In the genomic region with DNA sequence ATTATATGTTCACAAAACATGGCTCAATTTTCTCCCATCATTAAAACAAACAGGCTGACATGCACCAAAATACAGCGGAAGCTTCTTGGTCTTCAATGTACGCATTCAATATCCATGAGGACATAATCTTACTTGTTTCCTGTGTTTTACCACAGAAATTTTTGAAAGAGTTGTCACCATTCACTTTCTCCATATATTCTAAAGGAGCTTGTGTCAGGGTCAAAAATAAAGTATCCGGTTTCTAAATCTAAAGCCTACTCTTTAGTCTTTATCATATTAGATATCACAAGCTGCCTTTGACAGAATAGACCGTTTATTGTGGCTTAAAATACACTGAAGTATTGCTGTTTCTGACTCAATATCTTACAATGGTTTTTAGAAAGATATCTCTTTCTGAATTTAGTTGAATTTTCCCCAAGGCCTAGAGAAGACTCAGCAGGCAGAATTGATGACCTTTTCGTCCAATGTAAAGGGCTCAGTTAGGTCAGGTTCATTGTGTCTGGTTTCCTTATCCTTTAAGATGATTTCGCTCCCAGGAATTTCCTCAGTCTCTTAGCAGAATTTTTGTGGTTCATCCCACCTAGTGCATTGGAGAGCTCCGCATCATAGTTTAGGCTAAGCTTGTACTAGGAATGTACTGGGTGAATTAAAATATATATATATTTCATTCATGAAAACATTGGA, we compare ENCODE assay signal across 1 cellular context.
TF ChIP-seq lines count a peak whose summit lies in the region.

No MANE protein-coding gene starts in this region.

TF ChIP-seq in IMR-90, 13 proteins besides CTCF, POLR2A, EP300 and RAD21 (continued from another document):
- peak; percentile 49 for TF ChIP-seq FOS (IDR thresholded peaks at IDR 0.05; ENCODE audit: low read depth, low read length)
